In the genomic region with DNA sequence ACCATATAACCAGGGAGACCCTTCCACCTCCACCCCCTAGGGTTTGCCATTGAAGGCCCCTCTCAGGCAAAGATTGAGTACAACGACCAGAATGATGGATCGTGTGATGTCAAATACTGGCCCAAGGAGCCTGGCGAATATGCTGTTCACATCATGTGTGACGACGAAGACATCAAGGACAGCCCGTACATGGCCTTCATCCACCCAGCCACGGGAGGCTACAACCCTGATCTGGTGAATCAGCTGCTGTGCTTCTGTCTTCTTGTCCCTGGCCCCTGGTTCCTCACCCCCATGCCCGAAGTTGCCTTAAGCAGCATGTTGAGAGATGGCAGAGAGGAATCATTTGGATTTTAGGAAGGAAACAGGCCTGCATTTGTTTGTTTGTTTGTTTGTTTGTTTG, we compare ENCODE assay signal across 30 cellular contexts.
"Had no signal": no experiment of that assay in that cellular context is flagged by ENCODE, and none has a peak within 500 bp of the region (broad histone marks: within the 10 kb centered on the region; RNA-seq: fewer than 3 reads in every experiment).

No MANE protein-coding gene starts in this region.

- H3K4me3 ChIP-seq: body of pancreas, cardiac muscle cell, colonic mucosa had no signal

- H3K9me3 Mint-ChIP-seq: activated CD4-positive, alpha-beta memory T cell treated with anti-CD3 and anti-CD28 coated beads for 36 hours; activated CD4-positive, alpha-beta T cell treated with anti-CD3 and anti-CD28 coated beads, Interleukin-2, amount 10 ng/mL, durations not matched to agents 24 days and 14 days; activated T-cell treated with anti-CD3 and anti-CD28 coated beads, Interleukin-2, amount 50 U/mL, for 4 hours; activated T-helper 17 cell treated with anti-CD3 and anti-CD28 coated beads, Interleukin-2, amount 50 U/mL, for 72 hours; T-helper 2 cell treated with Interferon-gamma antibody and Interleukin-4, amounts not matched to agents 5 μg/mL and 100 μg/mL, for 36 hours had no signal

- H3K27me3 ChIP-seq: body of pancreas, cardiac muscle cell, colonic mucosa had no signal

- DNase-seq: activated CD4-positive, alpha-beta memory T cell treated with anti-CD3 and anti-CD28 coated beads for 36 hours; activated CD4-positive, alpha-beta T cell treated with anti-CD3 and anti-CD28 coated beads for 36 hours; activated CD4-positive, alpha-beta T cell treated with anti-CD3 and anti-CD28 coated beads, Interleukin-2, amount 10 ng/mL, durations not matched to agents 24 days and 14 days; activated CD4-positive, CD25-positive, alpha-beta regulatory T cell; activated CD4-positive, CD25-positive, alpha-beta regulatory T cell treated with anti-CD3 and anti-CD28 coated beads, Interleukin-2, amount 50 U/mL, for 72 hours; activated CD8-positive, alpha-beta memory T cell treated with anti-CD3 and anti-CD28 coated beads, Interleukin-2, amount 10 ng/mL, durations not matched to agents 7 days and 5 days; activated CD8-positive, alpha-beta memory T cell treated with anti-CD3 and anti-CD28 coated beads, Interleukin-2, amount 50 U/mL, for 4 hours; activated CD8-positive, alpha-beta T cell treated with anti-CD3 and anti-CD28 coated beads, Interleukin-2, amount 10 ng/mL, durations not matched to agents 7 days and 5 days; activated effector memory CD4-positive, alpha-beta T cell treated with Interleukin-2 at 50 U/mL for 16 hours; activated gamma-delta T cell treated with Interleukin-2 at 50 U/mL for 16 hours; activated naive CD4-positive, alpha-beta T cell treated with anti-CD3 and anti-CD28 coated beads, Interleukin-2, amount 50 U/mL, for 16 hours; activated naive CD4-positive, alpha-beta T cell treated with Interleukin-2 at 50 U/mL for 16 hours; activated T-cell treated with anti-CD3 and anti-CD28 coated beads, Interleukin-2, amount 50 U/mL, for 4 hours; amygdala; aorta; body of pancreas; central memory CD4-positive, alpha-beta T cell; cerebellar nuclear complex; colonic mucosa; effector CD8-positive, alpha-beta T cell; foreskin fibroblast; head of caudate nucleus; T-helper 1 cell; T-helper 17 cell; T1000 had no signal

- H3K9me3 ChIP-seq: body of pancreas, colonic mucosa had no signal

- H3K27ac Mint-ChIP-seq: activated CD4-positive, alpha-beta memory T cell treated with anti-CD3 and anti-CD28 coated beads for 36 hours; activated CD4-positive, alpha-beta T cell treated with anti-CD3 and anti-CD28 coated beads for 36 hours; activated CD4-positive, alpha-beta T cell treated with anti-CD3 and anti-CD28 coated beads, Interleukin-2, amount 10 ng/mL, durations not matched to agents 24 days and 14 days; activated CD8-positive, alpha-beta memory T cell treated with anti-CD3 and anti-CD28 coated beads, Interleukin-2, amount 10 ng/mL, durations not matched to agents 7 days and 5 days; activated CD8-positive, alpha-beta T cell treated with anti-CD3 and anti-CD28 coated beads, Interleukin-2, amount 10 ng/mL, durations not matched to agents 7 days and 5 days; activated naive CD8-positive, alpha-beta T cell; activated T-helper 17 cell treated with anti-CD3 and anti-CD28 coated beads, Interleukin-2, amount 50 U/mL, for 72 hours; T-helper 17 cell; T-helper 2 cell treated with Interferon-gamma antibody and Interleukin-4, amounts not matched to agents 5 μg/mL and 100 μg/mL, for 36 hours had no signal

- H3K4me1 Mint-ChIP-seq: activated CD4-positive, alpha-beta T cell treated with anti-CD3 and anti-CD28 coated beads for 36 hours; activated T-helper 17 cell treated with anti-CD3 and anti-CD28 coated beads, Interleukin-2, amount 50 U/mL, for 72 hours; T-helper 17 cell had no signal

- H3K4me3 Mint-ChIP-seq: activated CD4-positive, alpha-beta memory T cell treated with anti-CD3 and anti-CD28 coated beads for 36 hours; activated CD4-positive, alpha-beta T cell treated with anti-CD3 and anti-CD28 coated beads for 36 hours; activated CD4-positive, alpha-beta T cell treated with anti-CD3 and anti-CD28 coated beads, Interleukin-2, amount 10 ng/mL, durations not matched to agents 24 days and 14 days; activated CD8-positive, alpha-beta memory T cell treated with anti-CD3 and anti-CD28 coated beads, Interleukin-2, amount 10 ng/mL, durations not matched to agents 7 days and 5 days; activated CD8-positive, alpha-beta T cell treated with anti-CD3 and anti-CD28 coated beads, Interleukin-2, amount 10 ng/mL, durations not matched to agents 7 days and 5 days; activated naive CD8-positive, alpha-beta T cell; activated T-cell treated with anti-CD3 and anti-CD28 coated beads, Interleukin-2, amount 50 U/mL, for 4 hours; activated T-helper 17 cell treated with anti-CD3 and anti-CD28 coated beads, Interleukin-2, amount 50 U/mL, for 72 hours; T-helper 17 cell; T-helper 2 cell treated with Interferon-gamma antibody and Interleukin-4, amounts not matched to agents 5 μg/mL and 100 μg/mL, for 36 hours had no signal

- H3K27ac ChIP-seq: body of pancreas, cardiac muscle cell, colonic mucosa had no signal

- H3K27me3 Mint-ChIP-seq: activated CD4-positive, alpha-beta memory T cell treated with anti-CD3 and anti-CD28 coated beads for 36 hours; activated CD4-positive, alpha-beta T cell treated with anti-CD3 and anti-CD28 coated beads for 36 hours; activated CD4-positive, alpha-beta T cell treated with anti-CD3 and anti-CD28 coated beads, Interleukin-2, amount 10 ng/mL, durations not matched to agents 24 days and 14 days; activated CD8-positive, alpha-beta memory T cell treated with anti-CD3 and anti-CD28 coated beads, Interleukin-2, amount 10 ng/mL, durations not matched to agents 7 days and 5 days; activated naive CD8-positive, alpha-beta T cell; activated T-helper 17 cell treated with anti-CD3 and anti-CD28 coated beads, Interleukin-2, amount 50 U/mL, for 72 hours; T-helper 17 cell had no signal

- ATAC-seq: activated CD4-positive, alpha-beta T cell treated with anti-CD3 and anti-CD28 coated beads for 36 hours; activated CD8-positive, alpha-beta memory T cell treated with anti-CD3 and anti-CD28 coated beads, Interleukin-2, amount 10 ng/mL, durations not matched to agents 7 days and 5 days; activated CD8-positive, alpha-beta T cell treated with anti-CD3 and anti-CD28 coated beads, Interleukin-2, amount 10 ng/mL, durations not matched to agents 7 days and 5 days; activated T-cell treated with anti-CD3 and anti-CD28 coated beads, Interleukin-2, amount 50 U/mL, for 4 hours; activated T-helper 17 cell treated with anti-CD3 and anti-CD28 coated beads, Interleukin-2, amount 50 U/mL, for 72 hours; body of pancreas; esophagus mucosa; T-helper 17 cell had no signal
